8 cellular contexts compared by ENCODE assay signal in the genomic region with DNA sequence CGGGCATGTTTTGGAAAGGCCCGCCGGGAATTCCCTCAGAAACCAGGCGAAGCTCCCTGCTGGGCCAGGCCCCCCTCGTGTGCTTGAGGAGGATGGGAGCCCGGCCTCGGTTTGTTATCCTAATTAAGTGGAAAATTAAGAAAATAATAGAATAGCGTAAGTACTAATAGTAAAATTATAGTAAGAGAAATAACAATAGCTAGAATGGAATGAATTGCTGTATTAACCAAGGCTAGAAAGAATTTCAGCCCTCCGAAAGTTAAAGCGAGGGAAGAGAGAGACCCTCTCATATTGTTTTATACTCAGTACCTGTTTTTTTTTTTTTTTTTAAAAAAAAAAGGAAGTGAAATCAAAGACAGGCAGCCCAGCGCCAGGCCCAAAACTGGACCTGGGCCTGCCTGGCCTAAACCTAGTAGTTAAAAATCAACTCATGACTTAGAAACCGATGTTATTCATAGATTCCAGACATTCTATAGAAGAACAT. TPM values are rescaled to one million over a fixed set of nuclear protein-coding genes. Genes with fewer than 3 reads are reported as not detected.
DNase-seq lines count a peak whose midpoint lies in the region; ATAC-seq and TF ChIP-seq lines count a peak whose summit lies in the region.
"Not testable (repeated sequence)": the region's sequence is repeated elsewhere in the genome, so short reads cannot be mapped to it uniquely, and the experiment has no call there.

No MANE protein-coding gene starts in this region.

- ATAC-seq in GM18907 (IDR thresholded peaks at IDR 0.05; ENCODE audit: unreplicated experiment) (peak; percentile 58), HG02610 (IDR thresholded peaks at IDR 0.05; ENCODE audit: unreplicated experiment) (peak; percentile 20), HG03575 (IDR thresholded peaks at IDR 0.05; ENCODE audit: extremely low read depth, insufficient number of reproducible peaks, low FRiP score, unreplicated experiment) (peak; percentile 21)

- H3K27ac Mint-ChIP-seq in activated CD4-positive, alpha-beta T cell treated with anti-CD3 and anti-CD28 coated beads, Interleukin-2, amount 10 ng/mL, durations not matched to agents 7 days and 5 days, result peak overlapping the region; percentile 91
- H3K27ac Mint-ChIP-seq in dendritic cell treated with granulocyte-macrophage colony-stimulating factor and Interleukin-4, amounts not matched to agents 40 ng/mL and 50 ng/mL, for 4 days, result peak overlapping the region; percentile 99

- H3K9me3 Mint-ChIP-seq in activated CD4-positive, alpha-beta T cell treated with anti-CD3 and anti-CD28 coated beads, Interleukin-2, amount 10 ng/mL, durations not matched to agents 7 days and 5 days; dendritic cell treated with granulocyte-macrophage colony-stimulating factor and Interleukin-4, amounts not matched to agents 40 ng/mL and 50 ng/mL, for 4 days: not testable (repeated sequence)

- peak overlapping the region; percentile 90 for H3K4me3 Mint-ChIP-seq in activated CD4-positive, alpha-beta T cell treated with anti-CD3 and anti-CD28 coated beads, Interleukin-2, amount 10 ng/mL, durations not matched to agents 7 days and 5 days
- peak overlapping the region; percentile 92 for H3K4me3 Mint-ChIP-seq in dendritic cell treated with granulocyte-macrophage colony-stimulating factor and Interleukin-4, amounts not matched to agents 40 ng/mL and 50 ng/mL, for 4 days

- peaks cover 39% of the 10 kb centered on the region for H3K36me3 Mint-ChIP-seq in activated CD4-positive, alpha-beta T cell treated with anti-CD3 and anti-CD28 coated beads, Interleukin-2, amount 10 ng/mL, durations not matched to agents 7 days and 5 days (ENCODE audit: low read depth)
- peaks cover 53% of the 10 kb centered on the region for H3K36me3 Mint-ChIP-seq in dendritic cell treated with granulocyte-macrophage colony-stimulating factor and Interleukin-4, amounts not matched to agents 40 ng/mL and 50 ng/mL, for 4 days (ENCODE audit: low read depth)

- BruUV-seq in A673 (replicated peaks; lab: Mats Ljungman, UMichigan), result TSS peak; percentile 91

- H3K27ac ChIP-seq in A673 (ENCODE audit: low read depth, low read length, poor library complexity, severe bottlenecking) (peak overlapping the region; percentile 95), layer of hippocampus (ENCODE audit: low read depth, low read length) (peak overlapping the region; percentile 95), sigmoid colon (peak overlapping the region; percentile 94 to 99 (median 96))

- TF ChIP-seq EP300 in sigmoid colon (IDR thresholded peaks at IDR 0.05), result not testable (repeated sequence)

- H3K36me3 ChIP-seq in A673 (ENCODE audit: insufficient read depth, low read length, poor library complexity, severe bottlenecking), result peaks cover 24% of the 10 kb centered on the region
- H3K36me3 ChIP-seq in sigmoid colon, result peaks cover 5 to 25% (median 11%) of the 10 kb centered on the region in 4 donors

- peaks cover 49% of the 10 kb centered on the region for H3K4me1 Mint-ChIP-seq in activated CD4-positive, alpha-beta T cell treated with anti-CD3 and anti-CD28 coated beads, Interleukin-2, amount 10 ng/mL, durations not matched to agents 7 days and 5 days
- peaks cover 57% of the 10 kb centered on the region for H3K4me1 Mint-ChIP-seq in dendritic cell treated with granulocyte-macrophage colony-stimulating factor and Interleukin-4, amounts not matched to agents 40 ng/mL and 50 ng/mL, for 4 days (ENCODE audit: low read depth)

- CTCF ChIA-PET in A673 (lab: Charles Lee), result not testable (repeated sequence)
- CTCF ChIA-PET in activated CD4-positive, alpha-beta T cell treated with anti-CD3 and anti-CD28 coated beads, Interleukin-2, amount 10 ng/mL, durations not matched to agents 7 days and 5 days (lab: Charles Lee), result interaction anchor here (0.9 to 2.6 kb wide), 11 partner anchors 10 to 535 kb away, joined by 3 to 21 read pairs (median 3); partner anchors contain the start of gene TMEM140

- H3K4me3 ChIP-seq in A673 (ENCODE audit: low read depth, low read length, poor library complexity, severe bottlenecking), result peak overlapping the region; percentile 92
- peak overlapping the region; percentile 61 to 92 (median 74) for H3K4me3 ChIP-seq in sigmoid colon

- WGBS in sigmoid colon, 2 donors, result 20 to 34% methylated on average over 12 of the region's 12 CpGs

- H3K9me3 ChIP-seq in A673 (ENCODE audit: low read depth, low read length, poor library complexity, severe bottlenecking); sigmoid colon: not testable (repeated sequence)

- H3K4me1 ChIP-seq in A673 (ENCODE audit: insufficient read depth, low read length, poor library complexity, severe bottlenecking), result not testable (repeated sequence)
- peaks cover 0 to 46% (median 38%) of the 10 kb centered on the region in 4 donors for H3K4me1 ChIP-seq in sigmoid colon

- POLR2A ChIA-PET in A673 (lab: Charles Lee; ENCODE audit: low non-redundant PET); activated CD4-positive, alpha-beta T cell treated with anti-CD3 and anti-CD28 coated beads, Interleukin-2, amount 10 ng/mL, durations not matched to agents 7 days and 5 days (lab: Charles Lee): not testable (repeated sequence)

- not testable (repeated sequence) for TF ChIP-seq POLR2A in sigmoid colon (IDR thresholded peaks at IDR 0.05)

- TF ChIP-seq CTCF in A673 (conservative IDR thresholded peaks at IDR 0.05; ENCODE audit: low read depth, low read length), result peak; percentile 28; the same call in 1 of the 2 replicates
- not testable (repeated sequence) for TF ChIP-seq CTCF in sigmoid colon (IDR thresholded peaks at IDR 0.05)

- intact Hi-C loops in A673 (cut with micrococcal nuclease; ENCODE audit: unreplicated experiment) (loop anchor here (2.0 to 10.0 kb wide), 3 partner anchors 41 to 184 kb away; partner anchors contain the start of genes AGBL3 and WDR91), sigmoid colon (cut with DNase I) (loop anchor here (1.0 kb wide), 3 partner anchors 23 to 481 kb away; partner anchors contain the start of gene TMEM140)
- intact Hi-C loops in dendritic cell treated with granulocyte-macrophage colony-stimulating factor and Interleukin-4, amounts not matched to agents 40 ng/mL and 50 ng/mL, for 4 days (cut with micrococcal nuclease), result loop anchor here (2.0 kb wide), 2 partner anchors 40 to 184 kb away; partner anchors contain the start of genes AGBL3 and WDR91

- DNase-seq in A673 (ENCODE audit: low spot score); activated CD4-positive, alpha-beta T cell treated with anti-CD3 and anti-CD28 coated beads, Interleukin-2, amount 10 ng/mL, durations not matched to agents 7 days and 5 days; sigmoid colon: not testable (repeated sequence)

- not testable (repeated sequence) for H3K27me3 ChIP-seq in A673 (replicated peaks; ENCODE audit: insufficient read depth, low read depth, low read length, poor library complexity); layer of hippocampus (ENCODE audit: control insufficient read depth, insufficient read depth, low read length); sigmoid colon

- not testable (repeated sequence) for H3K27me3 Mint-ChIP-seq in activated CD4-positive, alpha-beta T cell treated with anti-CD3 and anti-CD28 coated beads, Interleukin-2, amount 10 ng/mL, durations not matched to agents 7 days and 5 days; dendritic cell treated with granulocyte-macrophage colony-stimulating factor and Interleukin-4, amounts not matched to agents 40 ng/mL and 50 ng/mL, for 4 days

RNA-seq across cellular contexts. Expression of gene CYREN, which starts 0.5 kb away (rescaled TPM):
- total RNA-seq in A673 (2021), result 39.6 and 46.8 TPM in 2 replicates
- 10 to 100 TPM; 34.4 to 39.7 TPM for total RNA-seq in activated CD4-positive, alpha-beta T cell treated with anti-CD3 and anti-CD28 coated beads, Interleukin-2, amount 10 ng/mL, durations not matched to agents 7 days and 5 days
- total RNA-seq in sigmoid colon, result 10 to 100 TPM; 27.5 to 31.9 (median 29.2) TPM
- polyA plus RNA-seq in sigmoid colon, result 10 to 100 TPM; 34.3 to 41.4 (median 39.3) TPM

RNA-seq across cellular contexts. Expression of gene TMEM140, which starts 23.2 kb away (rescaled TPM):
- total RNA-seq in A673 (2021) (not detected in 2 replicates), sigmoid colon (10 to 100 TPM; 15.0 to 29.6 (median 22.8) TPM)
- 10 to 100 TPM; 25.3 to 27.7 TPM for total RNA-seq in activated CD4-positive, alpha-beta T cell treated with anti-CD3 and anti-CD28 coated beads, Interleukin-2, amount 10 ng/mL, durations not matched to agents 7 days and 5 days
- 10 to 100 TPM in 2 of 3 donors, 1 to 10 TPM in 1; 5.4 to 18.3 (median 10.9) TPM for polyA plus RNA-seq in sigmoid colon

RNA-seq across cellular contexts. Expression of gene WDR91, which starts 40.3 kb away (rescaled TPM):
- 7.0 and 9.8 TPM in 2 replicates for total RNA-seq in A673 (2021)
- 10 to 100 TPM; 15.5 to 17.3 TPM for total RNA-seq in activated CD4-positive, alpha-beta T cell treated with anti-CD3 and anti-CD28 coated beads, Interleukin-2, amount 10 ng/mL, durations not matched to agents 7 days and 5 days
- total RNA-seq in sigmoid colon, result 10 to 100 TPM; 11.0 to 14.1 (median 11.4) TPM
- 1 to 10 TPM; 2.1 to 8.0 (median 4.2) TPM for polyA plus RNA-seq in sigmoid colon

Comparison
In these comparisons a context has a peak if more than half of its experiments do, and no peak if none do; other contexts are left out.
1. RNA of gene TMEM140, which starts 23.2 kb away (total RNA-seq): 25.3 to 27.7 TPM in activated CD4-positive, alpha-beta T cell treated with anti-CD3 and anti-CD28 coated beads, Interleukin-2, amount 10 ng/mL, durations not matched to agents 7 days and 5 days and 15.0 to 29.6 TPM in sigmoid colon; not detected in A673; every median in the first group is over 10 times any median in the second.
2. Peak in every context shown above with its lines, with median percentiles within 50 percentile points of each other: H3K27ac ChIP-seq and ATAC-seq.